1 cellular context compared by ENCODE assay signal in the genomic region with DNA sequence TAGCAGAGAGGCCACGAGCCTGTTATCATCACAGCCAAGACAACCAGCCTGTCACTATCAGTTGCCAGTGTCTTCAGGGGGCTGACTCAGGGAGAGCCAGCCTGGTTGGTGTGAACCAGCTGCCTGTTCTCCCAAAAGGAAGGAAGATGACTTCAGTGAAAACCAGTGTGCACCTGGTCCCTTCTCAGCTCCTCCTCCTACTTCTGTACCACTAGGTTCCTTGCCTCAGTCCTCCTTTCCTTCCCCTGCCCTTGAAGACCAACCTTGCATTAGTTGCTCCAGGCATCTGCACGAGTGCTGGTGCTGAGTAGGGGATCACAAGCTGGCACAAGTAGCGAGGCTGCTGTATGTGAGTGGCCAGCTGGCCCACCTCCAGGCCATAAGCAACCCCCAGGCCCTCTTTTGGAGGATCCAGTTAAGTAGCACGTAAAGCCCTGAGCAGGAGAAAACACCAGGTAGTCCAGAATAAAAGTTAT.
TF ChIP-seq lines count a peak whose summit lies in the region.

No MANE protein-coding gene starts in this region.

TF ChIP-seq in GM23338, 12 proteins besides CTCF, POLR2A, EP300 and RAD21:
- TF ChIP-seq, protein P1, sequence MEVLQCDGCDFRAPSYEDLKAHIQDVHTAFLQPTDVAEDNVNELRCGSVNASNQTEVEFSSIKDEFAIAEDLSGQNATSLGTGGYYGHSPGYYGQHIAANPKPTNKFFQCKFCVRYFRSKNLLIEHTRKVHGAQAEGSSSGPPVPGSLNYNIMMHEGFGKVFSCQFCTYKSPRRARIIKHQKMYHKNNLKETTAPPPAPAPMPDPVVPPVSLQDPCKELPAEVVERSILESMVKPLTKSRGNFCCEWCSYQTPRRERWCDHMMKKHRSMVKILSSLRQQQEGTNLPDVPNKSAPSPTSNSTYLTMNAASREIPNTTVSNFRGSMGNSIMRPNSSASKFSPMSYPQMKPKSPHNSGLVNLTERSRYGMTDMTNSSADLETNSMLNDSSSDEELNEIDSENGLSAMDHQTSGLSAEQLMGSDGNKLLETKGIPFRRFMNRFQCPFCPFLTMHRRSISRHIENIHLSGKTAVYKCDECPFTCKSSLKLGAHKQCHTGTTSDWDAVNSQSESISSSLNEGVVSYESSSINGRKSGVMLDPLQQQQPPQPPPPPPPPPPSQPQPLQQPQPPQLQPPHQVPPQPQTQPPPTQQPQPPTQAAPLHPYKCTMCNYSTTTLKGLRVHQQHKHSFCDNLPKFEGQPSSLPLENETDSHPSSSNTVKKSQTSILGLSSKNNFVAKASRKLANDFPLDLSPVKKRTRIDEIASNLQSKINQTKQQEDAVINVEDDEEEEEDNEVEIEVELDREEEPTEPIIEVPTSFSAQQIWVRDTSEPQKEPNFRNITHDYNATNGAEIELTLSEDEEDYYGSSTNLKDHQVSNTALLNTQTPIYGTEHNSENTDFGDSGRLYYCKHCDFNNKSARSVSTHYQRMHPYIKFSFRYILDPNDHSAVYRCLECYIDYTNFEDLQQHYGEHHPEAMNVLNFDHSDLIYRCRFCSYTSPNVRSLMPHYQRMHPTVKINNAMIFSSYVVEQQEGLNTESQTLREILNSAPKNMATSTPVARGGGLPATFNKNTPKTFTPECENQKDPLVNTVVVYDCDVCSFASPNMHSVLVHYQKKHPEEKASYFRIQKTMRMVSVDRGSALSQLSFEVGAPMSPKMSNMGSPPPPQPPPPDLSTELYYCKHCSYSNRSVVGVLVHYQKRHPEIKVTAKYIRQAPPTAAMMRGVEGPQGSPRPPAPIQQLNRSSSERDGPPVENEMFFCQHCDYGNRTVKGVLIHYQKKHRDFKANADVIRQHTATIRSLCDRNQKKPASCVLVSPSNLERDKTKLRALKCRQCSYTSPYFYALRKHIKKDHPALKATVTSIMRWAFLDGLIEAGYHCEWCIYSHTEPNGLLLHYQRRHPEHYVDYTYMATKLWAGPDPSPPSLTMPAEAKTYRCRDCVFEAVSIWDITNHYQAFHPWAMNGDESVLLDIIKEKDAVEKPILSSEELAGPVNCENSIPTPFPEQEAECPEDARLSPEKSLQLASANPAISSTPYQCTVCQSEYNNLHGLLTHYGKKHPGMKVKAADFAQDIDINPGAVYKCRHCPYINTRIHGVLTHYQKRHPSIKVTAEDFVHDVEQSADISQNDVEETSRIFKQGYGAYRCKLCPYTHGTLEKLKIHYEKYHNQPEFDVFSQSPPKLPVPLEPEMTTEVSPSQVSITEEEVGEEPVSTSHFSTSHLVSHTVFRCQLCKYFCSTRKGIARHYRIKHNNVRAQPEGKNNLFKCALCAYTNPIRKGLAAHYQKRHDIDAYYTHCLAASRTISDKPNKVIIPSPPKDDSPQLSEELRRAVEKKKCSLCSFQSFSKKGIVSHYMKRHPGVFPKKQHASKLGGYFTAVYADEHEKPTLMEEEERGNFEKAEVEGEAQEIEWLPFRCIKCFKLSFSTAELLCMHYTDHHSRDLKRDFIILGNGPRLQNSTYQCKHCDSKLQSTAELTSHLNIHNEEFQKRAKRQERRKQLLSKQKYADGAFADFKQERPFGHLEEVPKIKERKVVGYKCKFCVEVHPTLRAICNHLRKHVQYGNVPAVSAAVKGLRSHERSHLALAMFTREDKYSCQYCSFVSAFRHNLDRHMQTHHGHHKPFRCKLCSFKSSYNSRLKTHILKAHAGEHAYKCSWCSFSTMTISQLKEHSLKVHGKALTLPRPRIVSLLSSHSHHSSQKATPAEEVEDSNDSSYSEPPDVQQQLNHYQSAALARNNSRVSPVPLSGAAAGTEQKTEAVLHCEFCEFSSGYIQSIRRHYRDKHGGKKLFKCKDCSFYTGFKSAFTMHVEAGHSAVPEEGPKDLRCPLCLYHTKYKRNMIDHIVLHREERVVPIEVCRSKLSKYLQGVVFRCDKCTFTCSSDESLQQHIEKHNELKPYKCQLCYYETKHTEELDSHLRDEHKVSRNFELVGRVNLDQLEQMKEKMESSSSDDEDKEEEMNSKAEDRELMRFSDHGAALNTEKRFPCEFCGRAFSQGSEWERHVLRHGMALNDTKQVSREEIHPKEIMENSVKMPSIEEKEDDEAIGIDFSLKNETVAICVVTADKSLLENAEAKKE (CRISPR knock-in tag; IDR thresholded peaks at IDR 0.05) = no peak
- TF ChIP-seq ZNF114 (CRISPR knock-in tag; IDR thresholded peaks at IDR 0.05) (no peak), JUNB (IDR thresholded peaks at IDR 0.05; ENCODE audit: unreplicated experiment) (no peak), EZH2 (IDR thresholded peaks at IDR 0.05; ENCODE audit: low read depth, unreplicated experiment) (no peak), ZNF331 (CRISPR knock-in tag; IDR thresholded peaks at IDR 0.05; ENCODE audit: low read depth) (no peak), POLR2AphosphoS5 (IDR thresholded peaks at IDR 0.05; ENCODE audit: low read depth) (no peak), STAT1 (IDR thresholded peaks at IDR 0.05; ENCODE audit: unreplicated experiment) (no peak), EZH2phosphoT487 (IDR thresholded peaks at IDR 0.05; ENCODE audit: unreplicated experiment) (no peak), CREB1 (CRISPR knock-in tag; IDR thresholded peaks at IDR 0.05; ENCODE audit: low read depth) (no peak), NANOG (IDR thresholded peaks at IDR 0.05; ENCODE audit: borderline replicate concordance) (no peak)
- TF ChIP-seq, protein P2, sequence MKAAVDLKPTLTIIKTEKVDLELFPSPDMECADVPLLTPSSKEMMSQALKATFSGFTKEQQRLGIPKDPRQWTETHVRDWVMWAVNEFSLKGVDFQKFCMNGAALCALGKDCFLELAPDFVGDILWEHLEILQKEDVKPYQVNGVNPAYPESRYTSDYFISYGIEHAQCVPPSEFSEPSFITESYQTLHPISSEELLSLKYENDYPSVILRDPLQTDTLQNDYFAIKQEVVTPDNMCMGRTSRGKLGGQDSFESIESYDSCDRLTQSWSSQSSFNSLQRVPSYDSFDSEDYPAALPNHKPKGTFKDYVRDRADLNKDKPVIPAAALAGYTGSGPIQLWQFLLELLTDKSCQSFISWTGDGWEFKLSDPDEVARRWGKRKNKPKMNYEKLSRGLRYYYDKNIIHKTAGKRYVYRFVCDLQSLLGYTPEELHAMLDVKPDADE (IDR thresholded peaks at IDR 0.05) = no peak
- TF ChIP-seq, protein P3, sequence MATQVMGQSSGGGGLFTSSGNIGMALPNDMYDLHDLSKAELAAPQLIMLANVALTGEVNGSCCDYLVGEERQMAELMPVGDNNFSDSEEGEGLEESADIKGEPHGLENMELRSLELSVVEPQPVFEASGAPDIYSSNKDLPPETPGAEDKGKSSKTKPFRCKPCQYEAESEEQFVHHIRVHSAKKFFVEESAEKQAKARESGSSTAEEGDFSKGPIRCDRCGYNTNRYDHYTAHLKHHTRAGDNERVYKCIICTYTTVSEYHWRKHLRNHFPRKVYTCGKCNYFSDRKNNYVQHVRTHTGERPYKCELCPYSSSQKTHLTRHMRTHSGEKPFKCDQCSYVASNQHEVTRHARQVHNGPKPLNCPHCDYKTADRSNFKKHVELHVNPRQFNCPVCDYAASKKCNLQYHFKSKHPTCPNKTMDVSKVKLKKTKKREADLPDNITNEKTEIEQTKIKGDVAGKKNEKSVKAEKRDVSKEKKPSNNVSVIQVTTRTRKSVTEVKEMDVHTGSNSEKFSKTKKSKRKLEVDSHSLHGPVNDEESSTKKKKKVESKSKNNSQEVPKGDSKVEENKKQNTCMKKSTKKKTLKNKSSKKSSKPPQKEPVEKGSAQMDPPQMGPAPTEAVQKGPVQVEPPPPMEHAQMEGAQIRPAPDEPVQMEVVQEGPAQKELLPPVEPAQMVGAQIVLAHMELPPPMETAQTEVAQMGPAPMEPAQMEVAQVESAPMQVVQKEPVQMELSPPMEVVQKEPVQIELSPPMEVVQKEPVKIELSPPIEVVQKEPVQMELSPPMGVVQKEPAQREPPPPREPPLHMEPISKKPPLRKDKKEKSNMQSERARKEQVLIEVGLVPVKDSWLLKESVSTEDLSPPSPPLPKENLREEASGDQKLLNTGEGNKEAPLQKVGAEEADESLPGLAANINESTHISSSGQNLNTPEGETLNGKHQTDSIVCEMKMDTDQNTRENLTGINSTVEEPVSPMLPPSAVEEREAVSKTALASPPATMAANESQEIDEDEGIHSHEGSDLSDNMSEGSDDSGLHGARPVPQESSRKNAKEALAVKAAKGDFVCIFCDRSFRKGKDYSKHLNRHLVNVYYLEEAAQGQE (IDR thresholded peaks at IDR 0.05; ENCODE audit: unreplicated experiment) = no peak
